In genomic region chr3:29050155-29050554, GRCh38 we compare ENCODE assay signal across 33 cellular contexts.
"Had no signal": no experiment of that assay in that cellular context is flagged by ENCODE, and none has a peak within 500 bp of the region (broad histone marks: within the 10 kb centered on the region; RNA-seq: fewer than 3 reads in every experiment).

No MANE protein-coding gene starts in this region.

- H3K27me3 ChIP-seq: MG63 had no signal

- H3K36me3 ChIP-seq: MG63 had no signal

- H3K4me3 ChIP-seq: MG63 had no signal

- DNase-seq: Karpas-422, Kasumi-1, KG1, MG63, MM.1S, NCI-H1048, NCI-H1092, NCI-H1092 treated with DMSO at 0.1 percent for 48 hours, NCI-H1105, NCI-H1105 treated with DMSO at 0.1 percent for 48 hours, NCI-H1417, NCI-H1417 treated with DMSO at 0.1 percent for 48 hours, NCI-H1436, NCI-H1436 treated with DMSO at 0.1 percent for 48 hours, NCI-H146, NCI-H1694, NCI-H1694 treated with DMSO at 0.1 percent for 48 hours, NCI-H187, NCI-H187 treated with DMSO at 0.1 percent for 48 hours, NCI-H1930, NCI-H2029, NCI-H2029 treated with DMSO at 0.1 percent for 48 hours, NCI-H2081, NCI-H2081 treated with DMSO at 0.1 percent for 48 hours, NCI-H2107, NCI-H2171, NCI-H2171 treated with DMSO at 0.1 percent for 48 hours, NCI-H2227 treated with DMSO at 0.1 percent for 48 hours, NCI-H226, NCI-H345, NCI-H446, NCI-H446 treated with DMSO at 0.1 percent for 48 hours, NCI-H510A had no signal
